Comparison of ENCODE assay signal across 11 cellular contexts in the genomic region with DNA sequence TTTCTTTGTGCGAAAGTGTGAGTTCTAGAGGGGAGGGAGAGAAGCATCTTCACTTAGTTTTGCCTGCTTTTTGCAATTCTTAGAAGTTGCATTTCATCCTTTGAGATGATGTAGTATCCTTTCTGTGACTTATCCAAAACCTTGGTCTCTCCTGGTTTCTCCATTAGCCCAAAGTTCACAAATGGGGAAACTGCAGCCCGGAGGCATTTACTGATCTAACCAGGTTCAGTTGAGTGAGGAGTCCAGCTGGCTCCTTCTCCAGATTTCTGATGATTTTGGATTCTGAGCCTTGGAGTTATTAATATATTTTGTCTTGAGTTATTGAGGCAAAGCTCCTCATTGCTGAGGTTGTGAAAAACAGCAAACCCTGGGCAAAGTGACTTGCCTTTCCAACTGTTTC. TPM values are rescaled to one million over a fixed set of nuclear protein-coding genes. Genes with fewer than 3 reads are reported as not detected.
DNase-seq lines count a peak whose midpoint lies in the region; ATAC-seq, FAIRE-seq and TF ChIP-seq lines count a peak whose summit lies in the region.
"Had no signal": no experiment of that assay in that cellular context is flagged by ENCODE, and none has a peak within 500 bp of the region (broad histone marks: within the 10 kb centered on the region; RNA-seq: fewer than 3 reads in every experiment).

No MANE protein-coding gene starts in this region.

- 28 to 32% methylated on average over 2 of the region's 2 CpGs for WGBS in esophagus squamous epithelium, 2 donors

- no peak for TF ChIP-seq POLR2A in esophagus squamous epithelium (IDR thresholded peaks at IDR 0.05)
- no peak for TF ChIP-seq POLR2A in GM12892 (IDR thresholded peaks at IDR 0.05; ENCODE audit: low read depth, low read length)

- DNase-seq in NOMO-1 treated with DMSO at 0.1 percent for 48 hours (lab: John Stamatoyannopoulos, UW; ENCODE audit: unreplicated experiment) = peak; percentile 13
- DNase-seq in NOMO-1 treated with dmso at 0.1 percent for 144 hours (lab: John Stamatoyannopoulos, UW; ENCODE audit: unreplicated experiment) = no peak
- no peak for DNase-seq in PC-9
- DNase-seq in esophagus squamous epithelium (lab: John Stamatoyannopoulos, UW) = no peak
- DNase-seq in NCI-H1092 treated with DMSO at 0.1 percent for 48 hours (lab: John Stamatoyannopoulos, UW) = no peak
- no peak for DNase-seq in GM12892 (ENCODE audit: insufficient read length)
- DNase-seq: effector CD4-positive, alpha-beta T cell; NCI-H2029 treated with DMSO at 0.1 percent for 48 hours had no signal

- no peak for FAIRE-seq in GM12892 (lab: Jason Lieb, UNC)
- FAIRE-seq: TTC549 had no signal

- H4K20me1 ChIP-seq in PC-9 (ENCODE audit: insufficient read depth) = peaks cover 10% of the 10 kb centered on the region; the same call in 1 of the 2 replicates

- peaks cover 29% of the 10 kb centered on the region for H3K4me1 ChIP-seq in PC-9 (replicated peaks; ENCODE audit: insufficient read depth)
- peaks cover 15 to 86% (median 41%) of the 10 kb centered on the region in 3 donors for H3K4me1 ChIP-seq in esophagus squamous epithelium
- H3K4me1 ChIP-seq in skeletal muscle tissue (ENCODE audit: control insufficient read depth in 3 of 3, insufficient read depth in 3 of 3, low read length in 3 of 3) = peaks cover 26 to 62% (median 42%) of the 10 kb centered on the region in 3 donors

- no peak for ATAC-seq in HG03135 (IDR thresholded peaks at IDR 0.05; ENCODE audit: unreplicated experiment)

- H3K9me3 ChIP-seq in PC-9 (ENCODE audit: insufficient read depth, low read depth) (no peaks in the 10 kb centered on the region), esophagus squamous epithelium (no peaks in the 10 kb centered on the region), skeletal muscle tissue (ENCODE audit: control insufficient read depth in 3 of 3, low read length in 3 of 3) (no peaks in the 10 kb centered on the region)

- no peaks in the 10 kb centered on the region for H3K9me2 ChIP-seq in PC-9 (ENCODE audit: insufficient read depth)

- H3K79me2 ChIP-seq in PC-9 (ENCODE audit: low read depth) = no peaks in the 10 kb centered on the region

- no peaks in the 10 kb centered on the region for H3K36me3 ChIP-seq in PC-9 (ENCODE audit: low read depth)
- no peaks in the 10 kb centered on the region for H3K36me3 ChIP-seq in esophagus squamous epithelium
- H3K36me3 ChIP-seq in skeletal muscle tissue (ENCODE audit: control insufficient read depth in 3 of 3, insufficient read depth in 3 of 3, low read length in 3 of 3) = no peaks in the 10 kb centered on the region

- peak overlapping the region; percentile 86 for H3K4me2 ChIP-seq in PC-9

- H2AFZ ChIP-seq in PC-9 = no peak overlapping the region

- H3F3A ChIP-seq in PC-9 (ENCODE audit: insufficient read depth, low read depth) = peaks cover 22% of the 10 kb centered on the region; the same call in 1 of the 2 replicates

- peak overlapping the region; percentile 93; the same call in 1 of the 2 replicates for H3K4me3 ChIP-seq in PC-9
- peak overlapping the region; percentile 70 to 85 (median 76) for H3K4me3 ChIP-seq in esophagus squamous epithelium
- peak overlapping the region; percentile 75 to 91 (median 84) for H3K4me3 ChIP-seq in skeletal muscle tissue (ENCODE audit: low read length in 3 of 3)

- POLR2A ChIA-PET in PC-9 (lab: Charles Lee; ENCODE audit: unreplicated experiment) = interaction anchor here (0.6 to 0.7 kb wide), 2 partner anchors 17 to 338 kb away, joined by 3 to 12 read pairs; no protein-coding TSS in a partner anchor

- no peak for TF ChIP-seq CTCF in PC-9 (conservative IDR thresholded peaks at IDR 0.05)
- no peak for TF ChIP-seq CTCF in esophagus squamous epithelium (IDR thresholded peaks at IDR 0.05)

- CTCF ChIA-PET in PC-9 (lab: Charles Lee) = interaction anchor here (0.7 kb wide), 1 partner anchor 984 kb away, joined by 6 read pairs; no protein-coding TSS in a partner anchor

- H3K9ac ChIP-seq in skeletal muscle tissue (ENCODE audit: low read depth in 1 of 3, low read length in 3 of 3) = peak overlapping the region; percentile 83 to 98 (median 83)

- BruUV-seq in PC-9 (replicated peaks; lab: Mats Ljungman, UMichigan) = no TSS peak

- H3K27ac ChIP-seq in PC-9 (no peak overlapping the region), esophagus squamous epithelium (peak overlapping the region in 3 of 4 donors; percentile 84 to 97 (median 85)), skeletal muscle tissue (ENCODE audit: low read depth, low read length) (peak overlapping the region; percentile 98)

- H3K27me3 ChIP-seq in PC-9 (ENCODE audit: insufficient read depth, low read depth) (no peaks in the 10 kb centered on the region), esophagus squamous epithelium (peaks cover 0 to 4% (median 0%) of the 10 kb centered on the region in 4 donors), skeletal muscle tissue (ENCODE audit: control insufficient read depth in 3 of 3, insufficient read depth in 3 of 3, low read length in 3 of 3) (no peaks in the 10 kb centered on the region)

- intact Hi-C loops in PC-9 (cut with micrococcal nuclease; ENCODE audit: unreplicated experiment) = no loop called here
- intact Hi-C loops in esophagus squamous epithelium (cut with DNase I) = no loop called here

RNA-seq across cellular contexts. Expression of gene SLC1A4, which starts 1.6 kb away (rescaled TPM):
- 8.4 and 8.7 TPM in 2 replicates for total RNA-seq in PC-9 (2021)
- total RNA-seq in esophagus squamous epithelium = 10 to 100 TPM; 12.8 to 28.1 (median 14.3) TPM
- 10.4 TPM for total RNA-seq in skeletal muscle tissue
- polyA plus RNA-seq in GM12892 (2012; ENCODE audit: missing spikeins) = 17.6 TPM
